ENCODE assay signal across 27 cellular contexts in the genomic region with DNA sequence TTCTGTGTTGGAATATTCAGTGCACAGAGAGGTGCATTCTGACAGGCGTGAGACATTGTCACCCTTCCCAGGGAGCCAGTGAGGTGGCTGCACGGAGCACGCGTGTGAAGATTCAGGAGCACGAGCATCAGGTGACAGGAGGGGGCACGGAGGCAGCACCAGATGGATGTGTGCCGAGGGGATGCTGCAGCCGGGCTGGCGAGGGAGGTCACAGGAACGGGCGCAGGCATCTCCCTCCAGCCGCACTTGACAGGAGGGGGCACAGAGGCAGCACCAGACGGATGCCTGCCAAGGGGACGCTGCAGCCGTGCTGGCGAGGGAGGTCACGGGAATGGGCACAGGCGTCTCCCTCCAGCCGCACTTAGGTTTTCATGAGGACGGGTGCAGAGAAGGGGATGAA.
DNase-seq lines count a peak whose midpoint lies in the region; ATAC-seq and TF ChIP-seq lines count a peak whose summit lies in the region.
"Had no signal": no experiment of that assay in that cellular context is flagged by ENCODE, and none has a peak within 500 bp of the region (broad histone marks: within the 10 kb centered on the region; RNA-seq: fewer than 3 reads in every experiment).

No MANE protein-coding gene starts in this region.

- no peak overlapping the region for H3K4me3 ChIP-seq in BLaER1
- H3K4me3 ChIP-seq in lower lobe of right lung = no peak overlapping the region
- H3K4me3 ChIP-seq in upper lobe of right lung = no peak overlapping the region
- no peak overlapping the region for H3K4me3 ChIP-seq in endodermal cell (ENCODE audit: low read length)
- H3K4me3 ChIP-seq: upper lobe of left lung had no signal

- H3K9me3 ChIP-seq in BLaER1 (no peaks in the 10 kb centered on the region), lower lobe of right lung (no peaks in the 10 kb centered on the region), upper lobe of right lung (no peaks in the 10 kb centered on the region), endodermal cell (ENCODE audit: control insufficient read depth, low read length) (no peaks in the 10 kb centered on the region)
- H3K9me3 ChIP-seq: upper lobe of left lung had no signal

- H3K4me3 Mint-ChIP-seq in progenitor cell of endocrine pancreas (ENCODE audit: low read depth) (no peak overlapping the region), endodermal cell (no peak overlapping the region)
- H3K4me3 Mint-ChIP-seq: activated CD4-positive, alpha-beta T cell treated with anti-CD3 and anti-CD28 coated beads for 36 hours; activated naive CD4-positive, alpha-beta T cell treated with anti-CD3 and anti-CD28 coated beads for 36 hours; activated T-cell treated with anti-CD3 and anti-CD28 coated beads, Interleukin-2, amount 50 U/mL, for 72 hours; central memory CD8-positive, alpha-beta T cell; natural killer cell; stimulated activated effector memory CD8-positive, alpha-beta T cell treated with anti-CD3 and anti-CD28 coated beads, Interleukin-12 subunit alpha, Interleukin-12 subunit beta, amount 100 ng/mL, for 72 hours had no signal

- H3K4me1 ChIP-seq in BLaER1 = peaks cover 79% of the 10 kb centered on the region
- H3K4me1 ChIP-seq in lower lobe of right lung = peaks cover 11% of the 10 kb centered on the region
- peaks cover 7% of the 10 kb centered on the region for H3K4me1 ChIP-seq in upper lobe of right lung
- peaks cover 14% of the 10 kb centered on the region for H3K4me1 ChIP-seq in endodermal cell (ENCODE audit: control insufficient read depth, insufficient read depth, low read length)

- H3K4me2 ChIP-seq in BLaER1 = peak overlapping the region; percentile 36

- peaks cover 99% of the 10 kb centered on the region for H4K20me1 ChIP-seq in BLaER1

- no peak overlapping the region for H3K27ac ChIP-seq in BLaER1
- H3K27ac ChIP-seq in lower lobe of right lung = no peak overlapping the region
- H3K27ac ChIP-seq in upper lobe of right lung = no peak overlapping the region
- no peak overlapping the region for H3K27ac ChIP-seq in endodermal cell (ENCODE audit: low read depth, low read length)
- H3K27ac ChIP-seq: parathyroid adenoma, upper lobe of left lung had no signal

- H3K9me3 Mint-ChIP-seq in progenitor cell of endocrine pancreas (ENCODE audit: low read depth) = no peaks in the 10 kb centered on the region
- H3K9me3 Mint-ChIP-seq in endodermal cell = no peaks in the 10 kb centered on the region
- H3K9me3 Mint-ChIP-seq: activated naive CD4-positive, alpha-beta T cell treated with anti-CD3 and anti-CD28 coated beads for 36 hours; activated T-cell treated with anti-CD3 and anti-CD28 coated beads, Interleukin-2, amount 50 U/mL, for 72 hours; central memory CD8-positive, alpha-beta T cell; natural killer cell; stimulated activated effector memory CD8-positive, alpha-beta T cell treated with anti-CD3 and anti-CD28 coated beads, Interleukin-12 subunit alpha, Interleukin-12 subunit beta, amount 100 ng/mL, for 72 hours had no signal

- WGBS in endodermal cell (ENCODE audit: insufficient coverage in 1 of 2, insufficient read length in 1 of 2), 2 experiments = 95 to 97% methylated on average over 14 to 20 of the region's 20 CpGs

- H3K36me3 ChIP-seq in BLaER1 (no peaks in the 10 kb centered on the region), lower lobe of right lung (no peaks in the 10 kb centered on the region), upper lobe of right lung (no peaks in the 10 kb centered on the region), endodermal cell (ENCODE audit: control insufficient read depth, insufficient read depth, low read length) (peaks cover 3% of the 10 kb centered on the region)
- H3K36me3 ChIP-seq: upper lobe of left lung had no signal

- peaks cover 38% of the 10 kb centered on the region for H3K4me1 Mint-ChIP-seq in progenitor cell of endocrine pancreas (ENCODE audit: low read depth)
- H3K4me1 Mint-ChIP-seq in endodermal cell = peaks cover 17% of the 10 kb centered on the region
- H3K4me1 Mint-ChIP-seq: central memory CD8-positive, alpha-beta T cell; natural killer cell had no signal

- peaks cover 4% of the 10 kb centered on the region for H3K36me3 Mint-ChIP-seq in progenitor cell of endocrine pancreas (ENCODE audit: insufficient read depth)
- H3K36me3 Mint-ChIP-seq in endodermal cell (ENCODE audit: low read depth) = peaks cover 4% of the 10 kb centered on the region
- H3K36me3 Mint-ChIP-seq: natural killer cell; stimulated activated effector memory CD8-positive, alpha-beta T cell treated with anti-CD3 and anti-CD28 coated beads, Interleukin-12 subunit alpha, Interleukin-12 subunit beta, amount 100 ng/mL, for 72 hours had no signal

- intact Hi-C loops in lower lobe of right lung (cut with DNase I) = no loop called here
- intact Hi-C loops in upper lobe of right lung (cut with DNase I) = no loop called here

- H3K27me3 ChIP-seq in BLaER1 = peaks cover 12% of the 10 kb centered on the region; the same call in 1 of the 2 replicates
- no peaks in the 10 kb centered on the region for H3K27me3 ChIP-seq in lower lobe of right lung (ENCODE audit: low read depth)
- no peaks in the 10 kb centered on the region for H3K27me3 ChIP-seq in upper lobe of right lung
- no peaks in the 10 kb centered on the region for H3K27me3 ChIP-seq in endodermal cell (ENCODE audit: control insufficient read depth, insufficient read depth, low read length, poor library complexity, severe bottlenecking)
- H3K27me3 ChIP-seq: upper lobe of left lung had no signal

- ATAC-seq in lower lobe of right lung = no peak
- no peak for ATAC-seq in GM21390 (IDR thresholded peaks at IDR 0.05; ENCODE audit: unreplicated experiment)
- ATAC-seq in upper lobe of right lung = no peak
- ATAC-seq: activated CD4-positive, alpha-beta T cell treated with anti-CD3 and anti-CD28 coated beads for 36 hours; activated T-cell treated with anti-CD3 and anti-CD28 coated beads, Interleukin-2, amount 50 U/mL, for 72 hours; natural killer cell; stimulated activated effector memory CD8-positive, alpha-beta T cell treated with anti-CD3 and anti-CD28 coated beads, Interleukin-12 subunit alpha, Interleukin-12 subunit beta, amount 100 ng/mL, for 72 hours had no signal

- no peak for TF ChIP-seq CTCF in lower lobe of right lung (IDR thresholded peaks at IDR 0.05)
- TF ChIP-seq CTCF in progenitor cell of endocrine pancreas (IDR thresholded peaks at IDR 0.05; ENCODE audit: unreplicated experiment) = no peak
- TF ChIP-seq CTCF in upper lobe of right lung (IDR thresholded peaks at IDR 0.05) = no peak
- TF ChIP-seq CTCF in endodermal cell (conservative IDR thresholded peaks at IDR 0.05) = no peak

- H3K27me3 Mint-ChIP-seq in progenitor cell of endocrine pancreas (no peaks in the 10 kb centered on the region), endodermal cell (ENCODE audit: insufficient read depth) (no peaks in the 10 kb centered on the region)

- H3K9ac ChIP-seq in BLaER1 (no peak overlapping the region), endodermal cell (ENCODE audit: extremely low read depth, low read length, poor library complexity, severe bottlenecking) (no peak overlapping the region)
- H3K9ac ChIP-seq: parathyroid adenoma had no signal

- DNase-seq in cerebellum (ENCODE audit: low spot score) (peak; percentile 59), lower lobe of right lung (peak; percentile 42), putamen (ENCODE audit: low spot score) (peak; percentile 62), progenitor cell of endocrine pancreas (ENCODE audit: low spot score, unreplicated experiment) (no peak), upper lobe of right lung (no peak), endodermal cell (no peak)
- DNase-seq: activated CD4-positive, alpha-beta T cell treated with anti-CD3 and anti-CD28 coated beads for 36 hours; activated naive CD4-positive, alpha-beta T cell treated with anti-CD3 and anti-CD28 coated beads for 36 hours; activated T-cell treated with anti-CD3 and anti-CD28 coated beads, Interleukin-2, amount 50 U/mL, for 72 hours; AML-193; DMS53; effector CD4-positive, alpha-beta T cell; erythroblast; mesendoderm; natural killer cell; NCI-H1048; NCI-H187; NCI-H446; NK-92 treated with Interleukin-12 subunit alpha and Interleukin-12 subunit beta, amount 100 ng/mL, for 24 hours; SIG-M5; stimulated activated CD4-positive, alpha-beta T cell treated with anti-CD3 and anti-CD28 coated beads, Interleukin-1b, Interleukin-23, amount 100 ng/mL, for 48 hours; upper lobe of left lung had no signal

- H3K27ac Mint-ChIP-seq in progenitor cell of endocrine pancreas (no peak overlapping the region), endodermal cell (no peak overlapping the region)
- H3K27ac Mint-ChIP-seq: activated CD4-positive, alpha-beta T cell treated with anti-CD3 and anti-CD28 coated beads for 36 hours; activated naive CD4-positive, alpha-beta T cell treated with anti-CD3 and anti-CD28 coated beads for 36 hours; activated T-cell treated with anti-CD3 and anti-CD28 coated beads, Interleukin-2, amount 50 U/mL, for 72 hours; natural killer cell; stimulated activated effector memory CD8-positive, alpha-beta T cell treated with anti-CD3 and anti-CD28 coated beads, Interleukin-12 subunit alpha, Interleukin-12 subunit beta, amount 100 ng/mL, for 72 hours had no signal

Comparison
In these comparisons a context has a peak if more than half of its experiments do, and no peak if none do; other contexts are left out.
1. DNase-seq: peak in cerebellum (single experiment), lower lobe of right lung (single experiment) and putamen (single experiment); none in progenitor cell of endocrine pancreas (single experiment), upper lobe of right lung (single experiment) and endodermal cell (single experiment).